In the genomic region with DNA sequence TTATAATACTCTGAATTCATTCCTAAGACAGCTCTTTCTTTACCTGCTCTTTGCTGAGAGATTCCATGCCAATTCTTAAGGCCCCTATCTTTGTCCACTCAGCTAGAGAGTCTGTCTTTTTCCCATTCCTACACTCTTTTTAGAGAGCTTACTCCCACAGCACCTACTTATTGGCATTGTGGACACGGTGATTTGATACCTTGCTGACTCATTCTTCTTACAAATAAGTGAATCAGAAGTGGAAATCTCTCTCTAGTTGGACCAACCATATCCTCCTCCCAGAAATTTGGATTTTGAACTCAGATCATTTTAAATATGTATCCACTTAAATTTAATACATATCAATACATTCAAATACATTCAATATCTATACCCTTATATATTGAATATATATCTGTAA, we compare ENCODE assay signal across 31 cellular contexts. TPM values are rescaled to one million over a fixed set of nuclear protein-coding genes. Genes with fewer than 3 reads are reported as not detected.
"Had no signal": no experiment of that assay in that cellular context is flagged by ENCODE, and none has a peak within 500 bp of the region (broad histone marks: within the 10 kb centered on the region; RNA-seq: fewer than 3 reads in every experiment).

No MANE protein-coding gene starts in this region.

- H3K9me3 ChIP-seq: ascending aorta, esophagus squamous epithelium, left ventricle myocardium inferior, ovary, psoas muscle, thoracic aorta, uterus had no signal

- H3K4me2 ChIP-seq: hepatocyte had no signal

- FAIRE-seq: frontal cortex, small intestine had no signal

- H3K36me3 ChIP-seq: ascending aorta, esophagus squamous epithelium, left ventricle myocardium inferior, ovary, sigmoid colon, thoracic aorta, uterus had no signal

- H3K4me3 ChIP-seq: ascending aorta, esophagus squamous epithelium, hepatocyte, left ventricle myocardium inferior, ovary, psoas muscle, sigmoid colon, thoracic aorta, uterus had no signal

- H3K27ac ChIP-seq: ascending aorta, epithelial cell of prostate, esophagus squamous epithelium, hepatocyte, left ventricle myocardium inferior, ovary, psoas muscle, sigmoid colon, thoracic aorta, uterus had no signal

- H2AFZ ChIP-seq: hepatocyte had no signal

- H3K79me2 ChIP-seq: hepatocyte had no signal

- H3K4me1 ChIP-seq: ascending aorta, esophagus squamous epithelium, left ventricle myocardium inferior, psoas muscle, sigmoid colon, uterus had no signal

- ATAC-seq: psoas muscle; stimulated activated effector memory CD8-positive, alpha-beta T cell treated with anti-CD3 and anti-CD28 coated beads, Interleukin-12 subunit alpha, Interleukin-12 subunit beta, amount 100 ng/mL, for 72 hours had no signal

- DNase-seq: activated CD4-positive, alpha-beta memory T cell treated with anti-CD3 and anti-CD28 coated beads, Interleukin-2, amount 10 ng/mL, durations not matched to agents 7 days and 5 days; activated CD4-positive, alpha-beta T cell treated with anti-CD3 and anti-CD28 coated beads for 1 hour; activated CD4-positive, alpha-beta T cell treated with anti-CD3 and anti-CD28 coated beads, Interleukin-2, amount 10 ng/mL, durations not matched to agents 7 days and 5 days; activated CD8-positive, alpha-beta memory T cell treated with anti-CD3 and anti-CD28 coated beads, Interleukin-2, amount 50 U/mL, for 48 hours; activated gamma-delta T cell; activated naive CD4-positive, alpha-beta T cell treated with anti-CD3 and anti-CD28 coated beads, Interleukin-2, amount 10 ng/mL, durations not matched to agents 7 days and 5 days; activated naive CD8-positive, alpha-beta T cell treated with anti-CD3 and anti-CD28 coated beads, Interleukin-2, amount 10 ng/mL, durations not matched to agents 7 days and 5 days; activated T-cell treated with anti-CD3 and anti-CD28 coated beads, Interleukin-2, amount 50 U/mL, for 24 hours; central memory CD4-positive, alpha-beta T cell; endodermal cell; esophagus squamous epithelium; islet precursor cell; left ventricle myocardium inferior; mammary epithelial cell; naive B cell; nephron progenitor cell; ovary; psoas muscle; sigmoid colon; small intestine; stimulated activated CD4-positive, alpha-beta T cell treated with anti-CD3 and anti-CD28 coated beads, Interleukin-4, amount 100 ng/mL, for 24 hours; T-helper 2 cell; uterus had no signal

- H3K27me3 ChIP-seq: ascending aorta, esophagus squamous epithelium, hepatocyte, ovary, sigmoid colon, uterus had no signal

RNA-seq across cellular contexts. Expression of gene OR6M1, which starts 32.5 kb away (rescaled TPM):
- total RNA-seq: activated CD4-positive, alpha-beta memory T cell treated with anti-CD3 and anti-CD28 coated beads, Interleukin-2, amount 10 ng/mL, durations not matched to agents 7 days and 5 days; activated CD4-positive, alpha-beta T cell treated with anti-CD3 and anti-CD28 coated beads, Interleukin-2, amount 10 ng/mL, durations not matched to agents 7 days and 5 days; activated naive CD8-positive, alpha-beta T cell treated with anti-CD3 and anti-CD28 coated beads, Interleukin-2, amount 10 ng/mL, durations not matched to agents 7 days and 5 days; ascending aorta; endodermal cell; esophagus squamous epithelium; frontal cortex; hepatocyte; left ventricle myocardium inferior; mammary epithelial cell; mesothelial cell of epicardium; ovary; psoas muscle; sigmoid colon; subcutaneous adipose tissue; thoracic aorta; uterus had no signal
- polyA plus RNA-seq: hepatocyte, mammary epithelial cell, ovary, psoas muscle, sigmoid colon, small intestine had no signal

RNA-seq across cellular contexts. Expression of gene TMEM225, which starts 46.8 kb away (rescaled TPM):
- total RNA-seq: activated CD4-positive, alpha-beta memory T cell treated with anti-CD3 and anti-CD28 coated beads, Interleukin-2, amount 10 ng/mL, durations not matched to agents 7 days and 5 days; activated CD4-positive, alpha-beta T cell treated with anti-CD3 and anti-CD28 coated beads, Interleukin-2, amount 10 ng/mL, durations not matched to agents 7 days and 5 days; activated naive CD8-positive, alpha-beta T cell treated with anti-CD3 and anti-CD28 coated beads, Interleukin-2, amount 10 ng/mL, durations not matched to agents 7 days and 5 days; ascending aorta; endodermal cell; esophagus squamous epithelium; frontal cortex; hepatocyte; left ventricle myocardium inferior; mammary epithelial cell; mesothelial cell of epicardium; ovary; psoas muscle; sigmoid colon; subcutaneous adipose tissue; thoracic aorta; uterus had no signal
- polyA plus RNA-seq: mammary epithelial cell, ovary, psoas muscle, sigmoid colon, small intestine had no signal
